ENCODE assay signal across 1 cellular context in the genomic region with DNA sequence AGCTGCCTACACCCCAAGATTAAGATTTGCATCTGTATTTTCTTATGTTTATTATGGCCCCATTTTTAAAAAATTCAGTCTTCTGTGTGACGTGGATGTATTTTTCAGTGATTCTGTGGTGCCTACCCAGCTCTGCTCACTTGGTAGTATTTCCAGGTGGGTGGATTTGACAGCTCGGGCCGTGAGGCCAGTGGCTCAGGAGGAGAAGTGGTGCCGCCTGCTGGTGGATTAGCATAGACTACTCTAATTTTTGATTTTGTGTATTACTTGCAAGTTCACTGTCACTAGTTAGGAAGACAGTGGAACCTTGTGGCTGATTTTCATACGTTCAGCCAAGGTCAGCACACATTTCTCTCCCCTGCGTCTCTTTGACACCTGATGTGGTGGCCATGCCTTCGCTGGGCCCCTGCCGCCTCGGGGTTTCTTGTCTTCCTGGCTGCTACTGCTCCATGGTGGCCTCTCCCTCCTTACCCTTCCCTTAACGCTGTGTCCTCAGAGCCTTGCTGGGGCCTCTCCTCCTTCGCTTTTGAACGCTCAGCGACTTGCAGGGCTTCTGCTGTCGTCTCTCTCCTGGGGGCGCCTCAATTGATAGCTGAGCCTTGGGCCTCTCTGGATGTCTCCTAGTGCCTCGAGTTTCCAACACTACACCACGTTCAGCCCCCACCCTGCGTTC.
A peak's percentile ranks its signal among the peaks of the same experiment; 100 is the strongest.
TF ChIP-seq lines count a peak whose summit lies in the region.

No MANE protein-coding gene starts in this region.

TF ChIP-seq in K562, 482 proteins besides CTCF, POLR2A, EP300 and RAD21 (continued from another document):
- TF ChIP-seq, protein P1, sequence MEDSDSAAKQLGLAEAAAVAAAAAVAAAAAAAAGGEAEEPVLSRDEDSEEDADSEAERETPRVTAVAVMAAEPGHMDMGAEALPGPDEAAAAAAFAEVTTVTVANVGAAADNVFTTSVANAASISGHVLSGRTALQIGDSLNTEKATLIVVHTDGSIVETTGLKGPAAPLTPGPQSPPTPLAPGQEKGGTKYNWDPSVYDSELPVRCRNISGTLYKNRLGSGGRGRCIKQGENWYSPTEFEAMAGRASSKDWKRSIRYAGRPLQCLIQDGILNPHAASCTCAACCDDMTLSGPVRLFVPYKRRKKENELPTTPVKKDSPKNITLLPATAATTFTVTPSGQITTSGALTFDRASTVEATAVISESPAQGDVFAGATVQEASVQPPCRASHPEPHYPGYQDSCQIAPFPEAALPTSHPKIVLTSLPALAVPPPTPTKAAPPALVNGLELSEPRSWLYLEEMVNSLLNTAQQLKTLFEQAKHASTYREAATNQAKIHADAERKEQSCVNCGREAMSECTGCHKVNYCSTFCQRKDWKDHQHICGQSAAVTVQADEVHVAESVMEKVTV (CRISPR knock-in tag; IDR thresholded peaks at IDR 0.05): peak; percentile 71
- TF ChIP-seq ARID2 (IDR thresholded peaks at IDR 0.05) (0 out of 2 replicates have a peak, but pooled peaks have one; percentile 35), ASH1L (IDR thresholded peaks at IDR 0.05; ENCODE audit: borderline replicate concordance, low read depth, partially characterized antibody) (no peak), RBM14 (IDR thresholded peaks at IDR 0.05; ENCODE audit: borderline replicate concordance, insufficient read depth, low read depth, low read length) (no peak), KLF16 (IDR thresholded peaks at IDR 0.05) (0 out of 2 replicates have a peak, but pooled peaks have one; percentile 16), PRPF4 (IDR thresholded peaks at IDR 0.05; ENCODE audit: insufficient read depth, low read depth, low read length, poor library complexity, severe bottlenecking) (no peak), STAG1 (CRISPR knock-in tag; IDR thresholded peaks at IDR 0.05; ENCODE audit: borderline replicate concordance) (peak; percentile 52; the same call in 1 of the 2 replicates), C11orf30 (IDR thresholded peaks at IDR 0.05; ENCODE audit: low read depth) (no peak)
- TF ChIP-seq, protein P2, sequence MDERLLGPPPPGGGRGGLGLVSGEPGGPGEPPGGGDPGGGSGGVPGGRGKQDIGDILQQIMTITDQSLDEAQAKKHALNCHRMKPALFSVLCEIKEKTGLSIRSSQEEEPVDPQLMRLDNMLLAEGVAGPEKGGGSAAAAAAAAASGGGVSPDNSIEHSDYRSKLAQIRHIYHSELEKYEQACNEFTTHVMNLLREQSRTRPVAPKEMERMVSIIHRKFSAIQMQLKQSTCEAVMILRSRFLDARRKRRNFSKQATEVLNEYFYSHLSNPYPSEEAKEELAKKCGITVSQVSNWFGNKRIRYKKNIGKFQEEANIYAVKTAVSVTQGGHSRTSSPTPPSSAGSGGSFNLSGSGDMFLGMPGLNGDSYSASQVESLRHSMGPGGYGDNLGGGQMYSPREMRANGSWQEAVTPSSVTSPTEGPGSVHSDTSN (CRISPR knock-in tag; IDR thresholded peaks at IDR 0.05; ENCODE audit: low read depth): no peak
- TF ChIP-seq, protein P2 (tag; conservative IDR thresholded peaks at IDR 0.05; ENCODE audit: low read depth): 0 out of 2 replicates have a peak, but pooled peaks have one; percentile 11
